In genomic region chr17:42526031-42526444, GRCh38 we compare ENCODE assay signal across 11 cellular contexts. TPM values are rescaled to one million over a fixed set of nuclear protein-coding genes. Genes with fewer than 3 reads are reported as not detected.
A peak's percentile ranks its signal among the peaks of the same experiment; 100 is the strongest.
DNase-seq lines count a peak whose midpoint lies in the region; ATAC-seq and TF ChIP-seq lines count a peak whose summit lies in the region.
"Had no signal": no experiment of that assay in that cellular context is flagged by ENCODE, and none has a peak within 500 bp of the region (broad histone marks: within the 10 kb centered on the region; RNA-seq: fewer than 3 reads in every experiment).

No MANE protein-coding gene starts in this region.

- no peaks in the 10 kb centered on the region for H3K27me3 ChIP-seq in subcutaneous abdominal adipose tissue (ENCODE audit: control insufficient read depth in 5 of 5, insufficient read depth in 4 of 5, low read length in 5 of 5)

- no peak for TF ChIP-seq CTCF in choroid plexus epithelial cell (conservative IDR thresholded peaks at IDR 0.05; ENCODE audit: low read depth, low read length)

- H3K4me1 ChIP-seq in subcutaneous abdominal adipose tissue (ENCODE audit: control insufficient read depth in 5 of 5, insufficient read depth in 5 of 5, low read length in 5 of 5), result peaks cover 18 to 43% (median 35%) of the 10 kb centered on the region in 5 donors

- no peaks in the 10 kb centered on the region for H3K9me3 ChIP-seq in subcutaneous abdominal adipose tissue (ENCODE audit: control insufficient read depth in 5 of 5, low read length in 5 of 5)
- H3K9me3 ChIP-seq: HAP-1 had no signal

- no peak for ATAC-seq in GM19452 (IDR thresholded peaks at IDR 0.05; ENCODE audit: unreplicated experiment)
- no peak for ATAC-seq in HG02642 (IDR thresholded peaks at IDR 0.05; ENCODE audit: poor library complexity, unreplicated experiment)
- ATAC-seq: activated CD8-positive, alpha-beta T cell treated with anti-CD3 and anti-CD28 coated beads, Interleukin-2, amount 10 ng/mL, durations not matched to agents 7 days and 5 days had no signal

- peak; percentile 62 for DNase-seq in HT1080 (ENCODE audit: low read depth)
- DNase-seq in choroid plexus epithelial cell (ENCODE audit: low read depth), result peak; percentile 30
- DNase-seq in kidney tubule cell (ENCODE audit: low spot score), result peak; percentile 37
- DNase-seq in HPDE6-E6E7 (ENCODE audit: extremely low spot score), result no peak
- DNase-seq in NCI-H2227 (lab: John Stamatoyannopoulos, UW; ENCODE audit: unreplicated experiment), result no peak
- DNase-seq: activated CD8-positive, alpha-beta T cell treated with anti-CD3 and anti-CD28 coated beads, Interleukin-2, amount 10 ng/mL, durations not matched to agents 7 days and 5 days; KBM-7 had no signal

- peaks cover 0 to 13% (median 2%) of the 10 kb centered on the region in 5 donors for H3K36me3 ChIP-seq in subcutaneous abdominal adipose tissue (ENCODE audit: control insufficient read depth in 5 of 5, insufficient read depth in 5 of 5, low read length in 5 of 5)

- H3K27ac ChIP-seq in subcutaneous abdominal adipose tissue (ENCODE audit: low read depth, low read length), result peak overlapping the region; percentile 60

- H3K9ac ChIP-seq in subcutaneous abdominal adipose tissue (ENCODE audit: low read length in 5 of 5), result no peak overlapping the region

- no peak overlapping the region for H3K4me3 ChIP-seq in choroid plexus epithelial cell (ENCODE audit: low read depth, low read length)
- H3K4me3 ChIP-seq in subcutaneous abdominal adipose tissue (ENCODE audit: low read depth in 1 of 5, low read length in 5 of 5), result no peak overlapping the region
- H3K4me3 ChIP-seq: HAP-1 had no signal

RNA-seq across cellular contexts. Expression of gene NAGLU, which starts 10.0 kb away (rescaled TPM):
- total RNA-seq in HT1080 (2014; rRNA removed; shearing (Covaris generic)), result 22.7 and 30.6 TPM in 2 replicates
- 43.0 and 43.2 TPM in 2 replicates for polyA plus RNA-seq in HT1080 (2015; cell fraction: cytosol; rRNA removed)
- polyA plus RNA-seq in HT1080 (2015; cell fraction: nucleus; rRNA removed), result 90.4 and 95.5 TPM in 2 replicates

RNA-seq across cellular contexts. Expression of gene HSD17B1, which starts 26.7 kb away (rescaled TPM):
- total RNA-seq in HT1080 (2014; rRNA removed; shearing (Covaris generic)), result 0.40 and 0.59 TPM in 2 replicates
- 0.03 and 0.30 TPM in 2 replicates for polyA plus RNA-seq in HT1080 (2015; cell fraction: cytosol; rRNA removed)
- polyA plus RNA-seq in HT1080 (2015; cell fraction: nucleus; rRNA removed), result 0.73 and 1.2 TPM in 2 replicates

RNA-seq across cellular contexts. Expression of gene COASY, which starts 35.9 kb away (rescaled TPM):
- 51.7 and 56.2 TPM in 2 replicates for total RNA-seq in HT1080 (2014; rRNA removed; shearing (Covaris generic))
- polyA plus RNA-seq in HT1080 (2015; cell fraction: cytosol; rRNA removed), result 91.6 and 97.5 TPM in 2 replicates
- 146 and 172 TPM in 2 replicates for polyA plus RNA-seq in HT1080 (2015; cell fraction: nucleus; rRNA removed)

RNA-seq across cellular contexts. Expression of gene MLX, which starts 40.9 kb away (rescaled TPM):
- 29.3 and 37.8 TPM in 2 replicates for total RNA-seq in HT1080 (2014; rRNA removed; shearing (Covaris generic))
- polyA plus RNA-seq in HT1080 (2015; cell fraction: cytosol; rRNA removed), result 46.7 and 51.8 TPM in 2 replicates
- 74.6 and 76.0 TPM in 2 replicates for polyA plus RNA-seq in HT1080 (2015; cell fraction: nucleus; rRNA removed)

RNA-seq across cellular contexts. Expression of gene PSMC3IP, which starts 51.5 kb away (rescaled TPM):
- total RNA-seq in HT1080 (2014; rRNA removed; shearing (Covaris generic)), result 47.8 and 50.2 TPM in 2 replicates
- 23.9 and 25.0 TPM in 2 replicates for polyA plus RNA-seq in HT1080 (2015; cell fraction: cytosol; rRNA removed)
- polyA plus RNA-seq in HT1080 (2015; cell fraction: nucleus; rRNA removed), result 31.7 and 31.9 TPM in 2 replicates

Comparison
In these comparisons a context has a peak if more than half of its experiments do, and no peak if none do; other contexts are left out.
1. DNase-seq: peak in HT1080 (single experiment), choroid plexus epithelial cell (single experiment) and kidney tubule cell (single experiment); none in HPDE6-E6E7 (single experiment) and NCI-H2227 (single experiment).